Comparison of ENCODE assay signal across 1 cellular context in genomic region chr1:47433453-47434050, GRCh38.
TF ChIP-seq lines count a peak whose summit lies in the region.

No MANE protein-coding gene starts in this region.

TF ChIP-seq in IMR-90, 13 proteins besides CTCF, POLR2A, EP300 and RAD21 (continued from another document):
- TF ChIP-seq FOS (IDR thresholded peaks at IDR 0.05; ENCODE audit: low read depth, low read length): no peak
TF ChIP-seq in IMR-90: peak in this region for 0.
